Comparison of ENCODE assay signal across 8 cellular contexts in genomic region chr2:60756097-60757087, GRCh38. TPM values are rescaled to one million over a fixed set of nuclear protein-coding genes. Genes with fewer than 3 reads are reported as not detected.
DNase-seq lines count a peak whose midpoint lies in the region; ATAC-seq and TF ChIP-seq lines count a peak whose summit lies in the region.

Gene PAPOLG (plus strand): TSS chr2:60756268. CDS start chr2:60756479, 211 bp downstream.

- peak within 1 kb of the TSS; percentile 95 for H3K27ac Mint-ChIP-seq in activated naive CD8-positive, alpha-beta T cell treated with anti-CD3 and anti-CD28 coated beads, Interleukin-2, amount 50 U/mL, for 24 hours
- peak within 1 kb of the TSS; percentile 94 for H3K27ac Mint-ChIP-seq in type B pancreatic cell

- H3K4me3 ChIP-seq in GM12865 (ENCODE audit: low read depth, low read length) = peak within 1 kb of the TSS; percentile 91

- peaks cover 37% of the 10 kb centered on the region for H3K4me1 Mint-ChIP-seq in activated naive CD8-positive, alpha-beta T cell treated with anti-CD3 and anti-CD28 coated beads, Interleukin-2, amount 50 U/mL, for 24 hours
- H3K4me1 Mint-ChIP-seq in type B pancreatic cell (ENCODE audit: unreplicated experiment) = peaks cover 20% of the 10 kb centered on the region

- TF ChIP-seq CTCF in GM12865 (IDR thresholded peaks at IDR 0.05; ENCODE audit: insufficient read depth, low read depth, low read length, missing control alignments) (no peak), type B pancreatic cell (conservative IDR thresholded peaks at IDR 0.05) (no peak)

- intact Hi-C loops in cardiac septum (cut with DNase I) = loop anchor here (2.0 kb wide), 1 partner anchor 124 kb away; the partner anchor contains the start of gene REL

- peaks cover 10% of the 10 kb centered on the region for H3K36me3 Mint-ChIP-seq in activated naive CD8-positive, alpha-beta T cell treated with anti-CD3 and anti-CD28 coated beads, Interleukin-2, amount 50 U/mL, for 24 hours (ENCODE audit: low read depth)
- peaks cover 14% of the 10 kb centered on the region for H3K36me3 Mint-ChIP-seq in type B pancreatic cell

- H3K9me3 Mint-ChIP-seq in activated naive CD8-positive, alpha-beta T cell treated with anti-CD3 and anti-CD28 coated beads, Interleukin-2, amount 50 U/mL, for 24 hours = no peaks in the 10 kb centered on the region
- H3K9me3 Mint-ChIP-seq in type B pancreatic cell = no peaks in the 10 kb centered on the region

- H3K27me3 Mint-ChIP-seq in activated naive CD8-positive, alpha-beta T cell treated with anti-CD3 and anti-CD28 coated beads, Interleukin-2, amount 50 U/mL, for 24 hours = no peaks in the 10 kb centered on the region
- H3K27me3 Mint-ChIP-seq in type B pancreatic cell = no peaks in the 10 kb centered on the region

- H3K4me3 Mint-ChIP-seq in activated naive CD8-positive, alpha-beta T cell treated with anti-CD3 and anti-CD28 coated beads, Interleukin-2, amount 50 U/mL, for 24 hours = peak within 1 kb of the TSS; percentile 99
- peak within 1 kb of the TSS; percentile 100 for H3K4me3 Mint-ChIP-seq in type B pancreatic cell

- ATAC-seq in HG02763 (IDR thresholded peaks at IDR 0.05; ENCODE audit: unreplicated experiment) = peak; percentile 98
- peak; percentile 99 for ATAC-seq in activated naive CD8-positive, alpha-beta T cell treated with anti-CD3 and anti-CD28 coated beads, Interleukin-2, amount 50 U/mL, for 24 hours

- DNase-seq in GM12865 (ENCODE audit: low read depth) (peak; percentile 95), NCI-H1417 treated with DMSO at 0.1 percent for 48 hours (lab: John Stamatoyannopoulos, UW) (peak; percentile 72), SW480 (ENCODE audit: low spot score) (peak; percentile 93), cardiac septum (ENCODE audit: low spot score) (peak; percentile 98), pons (ENCODE audit: low spot score) (peak; percentile 93), type B pancreatic cell (ENCODE audit: extremely low spot score, unreplicated experiment) (peak; percentile 92)
- DNase-seq in activated naive CD8-positive, alpha-beta T cell treated with anti-CD3 and anti-CD28 coated beads, Interleukin-2, amount 50 U/mL, for 24 hours = peak; percentile 98

RNA-seq across cellular contexts. Expression of gene PAPOLG, which starts in this region (rescaled TPM):
- total RNA-seq in cardiac septum = 9.7 TPM
- total RNA-seq in type B pancreatic cell (ENCODE audit: low replicate concordance) = 16.2 and 20.9 TPM in 2 replicates

Comparison
In these comparisons a context has a peak if more than half of its experiments do, and no peak if none do; other contexts are left out.
1. Peak in every context shown above with its lines: DNase-seq, ATAC-seq and H3K4me3 ChIP-seq.